In the genomic region with DNA sequence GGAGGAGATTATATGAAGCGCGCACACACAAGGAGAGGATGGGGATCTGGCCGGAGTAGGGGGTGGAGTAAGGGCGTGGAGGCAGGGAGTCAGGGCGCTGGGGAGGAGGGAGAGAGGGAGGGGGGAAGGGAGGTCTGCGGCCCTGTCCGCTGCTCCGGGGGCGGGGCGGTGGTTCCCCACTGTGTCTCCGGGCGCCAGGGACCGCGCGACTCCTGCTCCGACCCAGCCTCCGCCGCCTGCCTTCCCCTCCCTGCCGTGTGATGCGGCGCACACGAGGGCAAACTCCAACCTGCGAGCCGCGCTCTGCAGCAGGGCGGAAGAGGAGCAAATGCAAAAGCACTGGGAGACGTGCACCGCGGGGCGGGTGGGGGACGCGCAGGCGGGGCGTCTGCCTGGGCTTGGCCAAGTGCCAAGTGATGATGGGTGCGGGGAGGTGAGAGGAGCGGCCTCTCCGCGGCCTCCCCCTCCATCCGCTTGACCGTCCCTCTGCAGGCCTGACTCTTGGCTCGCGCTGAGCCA, we compare ENCODE assay signal across 8 cellular contexts. TPM values are rescaled to one million over a fixed set of nuclear protein-coding genes. Genes with fewer than 3 reads are reported as not detected.
DNase-seq lines count a peak whose midpoint lies in the region; ATAC-seq and TF ChIP-seq lines count a peak whose summit lies in the region.

A gene with protein sequence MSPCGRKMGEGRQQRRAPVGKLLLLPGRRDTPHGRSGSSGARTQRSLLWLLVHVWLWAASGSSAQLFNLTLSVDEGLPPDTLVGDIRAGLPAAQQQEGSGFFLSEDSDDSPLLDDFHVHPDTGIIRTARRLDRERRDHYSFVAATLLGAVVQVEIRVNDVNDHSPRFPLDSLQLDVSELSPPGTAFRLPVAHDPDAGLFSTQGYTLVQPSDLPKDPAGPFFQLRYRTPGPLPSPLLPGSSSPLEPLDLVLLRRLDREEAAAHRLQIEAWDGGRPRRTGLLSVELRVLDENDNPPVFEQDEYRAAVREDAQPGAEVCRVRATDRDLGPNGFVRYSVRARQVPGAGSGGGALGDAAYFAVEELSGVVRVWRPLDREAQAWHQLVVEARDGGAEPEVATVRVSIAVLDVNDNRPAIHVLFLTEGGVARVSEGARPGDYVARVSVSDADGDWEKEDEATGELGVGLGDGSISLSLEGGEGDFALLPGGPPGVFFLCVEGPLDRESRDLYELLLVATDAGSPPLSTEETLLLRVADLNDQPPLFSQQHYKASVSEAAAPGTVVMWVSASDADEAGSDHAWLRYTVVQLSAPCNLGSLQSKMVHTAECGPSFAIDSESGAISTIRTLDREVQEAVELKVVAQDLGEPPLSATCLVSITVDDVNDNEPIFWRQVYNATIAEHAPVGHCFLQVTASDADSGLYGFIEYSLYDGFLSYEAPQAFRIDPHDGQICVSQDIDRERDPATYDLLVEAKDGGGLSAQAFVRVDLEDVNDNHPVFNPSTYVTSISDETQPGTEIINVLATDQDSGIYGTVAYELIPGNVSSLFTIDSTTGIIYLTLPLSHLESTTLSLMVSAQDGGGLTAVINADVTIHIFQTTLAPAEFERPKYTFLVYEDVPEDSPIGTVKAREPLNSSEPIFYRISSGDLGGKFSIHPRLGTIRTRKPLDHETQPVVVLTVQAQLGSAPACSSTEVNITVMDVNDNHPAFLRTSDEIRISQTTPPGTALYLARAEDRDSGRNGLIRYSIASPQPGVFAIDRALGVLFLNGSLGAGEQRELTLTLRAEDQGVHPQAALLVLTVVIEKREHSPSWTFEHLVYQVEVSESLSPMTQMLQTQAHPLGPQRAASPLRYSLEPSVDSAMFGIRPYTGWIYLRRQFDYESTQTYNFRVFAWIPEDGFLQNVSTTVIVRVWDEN (N-terminal part only) (minus strand): TSS at position 69 of the 519 bp plus-strand sequence. CDS start 444 bp downstream, outside the sequence.

- peak within 1 kb of the TSS; percentile 63 for H3K4me3 Mint-ChIP-seq in activated CD8-positive, alpha-beta T cell treated with anti-CD3 and anti-CD28 coated beads for 36 hours

- POLR2A ChIA-PET in GM10248 (lab: Yijun Ruan, JAX) = no interaction called here
- POLR2A ChIA-PET in activated CD8-positive, alpha-beta T cell treated with anti-CD3 and anti-CD28 coated beads for 36 hours (lab: Charles Lee) = interaction anchor here (0.9 kb wide), 1 partner anchor 58 kb away, joined by 3 read pairs; a partner anchor contains a TSS

- H3K36me3 ChIP-seq in heart left ventricle = no peaks in the 10 kb centered on the region

- TF ChIP-seq CTCF in GM10248 (IDR thresholded peaks at IDR 0.05; ENCODE audit: control extremely low read depth, extremely low read depth, low read depth, missing control alignments) (no peak), HL-60 (IDR thresholded peaks at IDR 0.05; ENCODE audit: insufficient read depth, low read length) (no peak), heart left ventricle (IDR thresholded peaks at IDR 0.05) (no peak)
- TF ChIP-seq CTCF in activated CD8-positive, alpha-beta T cell treated with anti-CD3 and anti-CD28 coated beads for 36 hours (IDR thresholded peaks at IDR 0.05) = no peak

- H3K36me3 Mint-ChIP-seq in activated CD8-positive, alpha-beta T cell treated with anti-CD3 and anti-CD28 coated beads for 36 hours (ENCODE audit: low read depth) = no peaks in the 10 kb centered on the region

- H3K4me1 Mint-ChIP-seq in activated CD8-positive, alpha-beta T cell treated with anti-CD3 and anti-CD28 coated beads for 36 hours (ENCODE audit: low read depth) = peaks cover 16% of the 10 kb centered on the region

- peak; percentile 67 for ATAC-seq in GM19463 (IDR thresholded peaks at IDR 0.05; ENCODE audit: unreplicated experiment)
- peak; percentile 60 for ATAC-seq in activated CD8-positive, alpha-beta T cell treated with anti-CD3 and anti-CD28 coated beads for 36 hours
- ATAC-seq in heart left ventricle = peak; percentile 29 to 70 (median 46)
- ATAC-seq in sciatic nerve = peak; percentile 66

- WGBS in heart left ventricle, 4 donors = 1% methylated on average over 31 to 42 of the region's 42 CpGs

- peaks cover 35% of the 10 kb centered on the region for H3K27me3 ChIP-seq in HL-60 (ENCODE audit: insufficient read depth, poor library complexity, severe bottlenecking)
- peaks cover 14 to 71% (median 45%) of the 10 kb centered on the region in 9 donors for H3K27me3 ChIP-seq in heart left ventricle

- H3K27ac ChIP-seq in HL-60 (replicated peaks) = no peak within 1 kb of the TSS
- H3K27ac ChIP-seq in heart left ventricle = peak within 1 kb of the TSS in 1 of 12 donors; percentile 63

- H3K9me3 Mint-ChIP-seq in activated CD8-positive, alpha-beta T cell treated with anti-CD3 and anti-CD28 coated beads for 36 hours = no peaks in the 10 kb centered on the region

- intact Hi-C loops in activated CD8-positive, alpha-beta T cell treated with anti-CD3 and anti-CD28 coated beads for 36 hours (cut with micrococcal nuclease) = no loop called here
- intact Hi-C loops in heart left ventricle (cut with DNase I) (no loop called here), sciatic nerve (cut with DNase I) (no loop called here)

- no peak for TF ChIP-seq POLR2A in heart left ventricle (IDR thresholded peaks at IDR 0.05)

- no peak within 1 kb of the TSS for H3K27ac Mint-ChIP-seq in activated CD8-positive, alpha-beta T cell treated with anti-CD3 and anti-CD28 coated beads for 36 hours

- peak; percentile 51 for DNase-seq in GM10248 (ENCODE audit: extremely low spot score)
- DNase-seq in HL-60 (ENCODE audit: low read depth in 1 of 2, low spot score in 1 of 2) = no peak
- peak; percentile 42 for DNase-seq in activated CD8-positive, alpha-beta T cell treated with anti-CD3 and anti-CD28 coated beads for 36 hours
- DNase-seq in heart left ventricle = peak in 3 of 5 donors; percentile 19 to 66 (median 32)
- peak; percentile 56 for DNase-seq in sciatic nerve (ENCODE audit: low spot score)
- no peak for DNase-seq in AML-193 (lab: John Stamatoyannopoulos, UW)
- no peak for DNase-seq in AG08396 (ENCODE audit: low spot score)

- H3K4me3 ChIP-seq in HL-60 (replicated peaks; ENCODE audit: insufficient read depth, low read length) (peak within 1 kb of the TSS; percentile 5; the same call in 1 of the 2 replicates), heart left ventricle (peak within 1 kb of the TSS in 11 of 12 donors; percentile 12 to 50 (median 38))

- no peaks in the 10 kb centered on the region for H3K9me3 ChIP-seq in heart left ventricle

- H3K4me1 ChIP-seq in heart left ventricle = peaks cover 0 to 24% (median 7%) of the 10 kb centered on the region in 12 donors

- CTCF ChIA-PET in GM10248 (lab: Yijun Ruan, JAX) = no interaction called here
- CTCF ChIA-PET in activated CD8-positive, alpha-beta T cell treated with anti-CD3 and anti-CD28 coated beads for 36 hours (lab: Charles Lee) = no interaction called here

- peaks cover 58% of the 10 kb centered on the region for H3K27me3 Mint-ChIP-seq in activated CD8-positive, alpha-beta T cell treated with anti-CD3 and anti-CD28 coated beads for 36 hours

RNA-seq across cellular contexts. Expression of the gene that starts here (rescaled TPM):
- total RNA-seq in activated CD8-positive, alpha-beta T cell treated with anti-CD3 and anti-CD28 coated beads for 36 hours = not detected
- under 1 TPM in 5 of 9 donors, not detected in 4; 0.10 to 0.49 (median 0.16) TPM for total RNA-seq in heart left ventricle
- polyA plus RNA-seq in heart left ventricle = under 1 TPM in 1 of 2 donors, not detected in 1; under 0.01 TPM
- total RNA-seq in sciatic nerve = not detected

Comparison
In these comparisons a context has a peak if more than half of its experiments do, and no peak if none do; other contexts are left out.
1. Peak in DNase-seq and ATAC-seq in activated CD8-positive, alpha-beta T cell treated with anti-CD3 and anti-CD28 coated beads for 36 hours; RNA of the gene not detected or under 1 TPM.
2. Peak in DNase-seq, ATAC-seq and H3K4me3 ChIP-seq in heart left ventricle; RNA of the gene not detected or under 1 TPM.
3. Peak in DNase-seq and ATAC-seq in sciatic nerve; RNA of the gene not detected or under 1 TPM.